ENCODE assay signal across 13 cellular contexts in genomic region chr9:136090768-136091581, GRCh38. TPM values are rescaled to one million over a fixed set of nuclear protein-coding genes. Genes with fewer than 3 reads are reported as not detected.
DNase-seq lines count a peak whose midpoint lies in the region; ATAC-seq and TF ChIP-seq lines count a peak whose summit lies in the region.
"Had no signal": no experiment of that assay in that cellular context is flagged by ENCODE, and none has a peak within 500 bp of the region (broad histone marks: within the 10 kb centered on the region; RNA-seq: fewer than 3 reads in every experiment).

No MANE protein-coding gene starts in this region.

- CTCF ChIA-PET in RWPE1 (lab: Yijun Ruan, JAX): interaction anchor here (0.6 to 2.1 kb wide), 6 partner anchors 12 to 206 kb away, joined by 3 to 33 read pairs (median 6); partner anchors contain the start of gene TMEM250

- ATAC-seq in gastroesophageal sphincter (peak; percentile 43), GM19455 (IDR thresholded peaks at IDR 0.05; ENCODE audit: unreplicated experiment) (no peak), HG02870 (IDR thresholded peaks at IDR 0.05; ENCODE audit: unreplicated experiment) (no peak)

- H3K36me3 ChIP-seq in BLaER1: no peaks in the 10 kb centered on the region
- peaks cover 0 to 12% of the 10 kb centered on the region in 2 donors for H3K36me3 ChIP-seq in gastroesophageal sphincter

- DNase-seq in RWPE1 (ENCODE audit: low spot score) (no peak), osteocyte (ENCODE audit: extremely low spot score, unreplicated experiment) (no peak), HCEC 1CT (no peak), HUDEP-2 (lab: John Stamatoyannopoulos, UW; ENCODE audit: unreplicated experiment in 76 of 76) (no peak)
- DNase-seq: activated CD4-positive, alpha-beta T cell treated with anti-CD3 and anti-CD28 coated beads for 48 hours; naive B cell; NCI-H1048; Peyer's patch had no signal

- peak overlapping the region; percentile 57 for H3K4me3 Mint-ChIP-seq in osteocyte (ENCODE audit: unreplicated experiment)
- H3K4me3 Mint-ChIP-seq: B cell had no signal

- no peaks in the 10 kb centered on the region for H3K27me3 Mint-ChIP-seq in osteocyte (ENCODE audit: unreplicated experiment)

- H3K27me3 ChIP-seq in BLaER1: peaks cover 62% of the 10 kb centered on the region
- no peaks in the 10 kb centered on the region for H3K27me3 ChIP-seq in gastroesophageal sphincter
- H3K27me3 ChIP-seq: Peyer's patch had no signal

- TF ChIP-seq EP300 in gastroesophageal sphincter (IDR thresholded peaks at IDR 0.05): no peak

- H3K9me3 Mint-ChIP-seq in osteocyte (ENCODE audit: unreplicated experiment): no peaks in the 10 kb centered on the region
- H3K9me3 Mint-ChIP-seq: naive B cell had no signal

- no peaks in the 10 kb centered on the region for H3K36me3 Mint-ChIP-seq in osteocyte (ENCODE audit: unreplicated experiment)
- H3K36me3 Mint-ChIP-seq: naive B cell had no signal

- POLR2A ChIA-PET in RWPE1 (lab: Yijun Ruan, JAX; ENCODE audit: low non-redundant PET): interaction anchor here (0.6 to 1.7 kb wide), 3 partner anchors 18 to 27 kb away, joined by 3 to 5 read pairs (median 3); no protein-coding TSS in a partner anchor

- no peak overlapping the region for H3K4me3 ChIP-seq in BLaER1
- H3K4me3 ChIP-seq in gastroesophageal sphincter: peak overlapping the region; percentile 11 to 81
- H3K4me3 ChIP-seq: Peyer's patch had no signal

- TF ChIP-seq CTCF in RWPE1 (conservative IDR thresholded peaks at IDR 0.05; ENCODE audit: low read depth) (no peak), gastroesophageal sphincter (IDR thresholded peaks at IDR 0.05) (no peak), osteocyte (IDR thresholded peaks at IDR 0.05) (no peak)

- H3K27ac Mint-ChIP-seq in osteocyte (ENCODE audit: unreplicated experiment): peak overlapping the region; percentile 83
- H3K27ac Mint-ChIP-seq: B cell had no signal

- H3K4me1 Mint-ChIP-seq in osteocyte (ENCODE audit: unreplicated experiment): peaks cover 61% of the 10 kb centered on the region

- H3K4me1 ChIP-seq in BLaER1 (peaks cover 60% of the 10 kb centered on the region), gastroesophageal sphincter (peaks cover 9 to 86% (median 74%) of the 10 kb centered on the region in 3 donors)

- peak overlapping the region; percentile 87; the same call in 1 of the 2 replicates for H3K4me2 ChIP-seq in BLaER1

- no peak for TF ChIP-seq POLR2A in gastroesophageal sphincter (IDR thresholded peaks at IDR 0.05)

- no peaks in the 10 kb centered on the region for H3K9me3 ChIP-seq in BLaER1
- H3K9me3 ChIP-seq in gastroesophageal sphincter: no peaks in the 10 kb centered on the region
- H3K9me3 ChIP-seq: Peyer's patch had no signal

- peaks cover 16% of the 10 kb centered on the region; the same call in 1 of the 2 replicates for H4K20me1 ChIP-seq in BLaER1

- no peak overlapping the region for H3K9ac ChIP-seq in BLaER1

- 37% methylated on average over 2 of the region's 22 CpGs; no CpG with 5 or more reads in 1 of the 2 donors for WGBS in gastroesophageal sphincter (ENCODE audit: low coverage in 1 of 2), 2 donors

- H3K27ac ChIP-seq in BLaER1: no peak overlapping the region
- H3K27ac ChIP-seq in RWPE1: peak overlapping the region; percentile 87
- peak overlapping the region; percentile 84 to 100 (median 96) for H3K27ac ChIP-seq in gastroesophageal sphincter

RNA-seq across cellular contexts. Expression of gene NACC2, which starts 4.1 kb away (rescaled TPM):
- total RNA-seq in gastroesophageal sphincter (100 to 1,000 TPM in 3 of 4 donors, 10 to 100 TPM in 1; 71.4 to 209 (median 110) TPM), osteocyte (40.1 and 41.4 TPM in 2 replicates)

RNA-seq across cellular contexts. Expression of gene TMEM250, which starts 27.7 kb away (rescaled TPM):
- 10 to 100 TPM; 28.7 to 66.1 (median 45.3) TPM for total RNA-seq in gastroesophageal sphincter
- 34.0 and 38.2 TPM in 2 replicates for total RNA-seq in osteocyte
